ENCODE assay signal across 19 cellular contexts in the genomic region with DNA sequence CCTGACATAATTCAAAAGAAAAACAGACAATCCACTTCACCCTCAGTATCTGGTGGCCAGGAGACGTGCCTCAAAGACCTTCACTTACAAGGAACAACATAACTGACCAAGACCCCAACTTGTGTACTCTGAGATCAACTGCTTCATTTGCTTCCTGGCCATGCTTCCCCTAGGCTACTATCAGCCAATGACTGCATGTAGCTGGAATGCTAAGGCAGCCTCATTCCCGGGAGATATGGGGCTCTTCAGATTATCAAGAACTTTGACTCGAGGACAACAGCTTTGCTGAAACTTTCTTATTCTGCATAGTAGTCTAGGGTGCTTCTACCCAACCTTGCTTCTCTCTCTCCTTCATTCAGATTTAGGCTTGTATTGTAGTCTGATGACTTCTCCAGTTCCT. TPM values are rescaled to one million over a fixed set of nuclear protein-coding genes. Genes with fewer than 3 reads are reported as not detected.
DNase-seq lines count a peak whose midpoint lies in the region; ATAC-seq and TF ChIP-seq lines count a peak whose summit lies in the region.
"Had no signal": no experiment of that assay in that cellular context is flagged by ENCODE, and none has a peak within 500 bp of the region (broad histone marks: within the 10 kb centered on the region; RNA-seq: fewer than 3 reads in every experiment).

No MANE protein-coding gene starts in this region.

- no peaks in the 10 kb centered on the region for H3K27me3 ChIP-seq in aorta (ENCODE audit: control insufficient read depth in 1 of 2, insufficient read depth in 2 of 2, low read length in 1 of 2)
- H3K27me3 ChIP-seq: spleen had no signal

- H3K9me3 ChIP-seq in aorta (ENCODE audit: control insufficient read depth, low read length): no peaks in the 10 kb centered on the region

- no peaks in the 10 kb centered on the region; the same call in 1 of the 2 replicates for H3K27me3 Mint-ChIP-seq in HFFc6 (ENCODE audit: insufficient read depth)
- H3K27me3 Mint-ChIP-seq: stimulated activated memory B cell treated with anti-CD40 and anti-IgM and Interleukin-4, amounts not matched to agents 10 μg/mL and 1 μg/mL and 100 μg/mL, for 72 hours had no signal

- in situ Hi-C loops in astrocyte of the spinal cord (cut with HindIII; ENCODE audit: low sequenced_read_pairs): no loop called here

- no peaks in the 10 kb centered on the region for H3K4me1 ChIP-seq in aorta (ENCODE audit: control insufficient read depth in 1 of 2, insufficient read depth in 2 of 2, low read length in 2 of 2)
- H3K4me1 ChIP-seq: spleen had no signal

- DNase-seq in AG08395 (ENCODE audit: low spot score) (peak; percentile 35), HFFc6 (peak; percentile 43), astrocyte of the spinal cord (ENCODE audit: low read depth, low spot score) (peak; percentile 13), islet precursor cell (peak; percentile 84), aorta (no peak)
- no peak for DNase-seq in activated CD4-positive, alpha-beta T cell treated with anti-CD3 and anti-CD28 coated beads for 1 hour
- DNase-seq: activated CD4-positive, alpha-beta T cell treated with anti-CD3 and anti-CD28 coated beads, Interleukin-2, amount 10 ng/mL, durations not matched to agents 24 days and 14 days; activated naive CD8-positive, alpha-beta T cell treated with anti-CD3 and anti-CD28 coated beads, Interleukin-2, amount 10 ng/mL, durations not matched to agents 7 days and 5 days; activated T-cell treated with anti-CD3 and anti-CD28 coated beads, Interleukin-2, amount 50 U/mL, for 1 hour; Calu3; Karpas-422; NCI-H1436 treated with DMSO at 0.1 percent for 48 hours; NK-92 treated with Interleukin-12 subunit alpha and Interleukin-12 subunit beta, amount 100 ng/mL, for 24 hours; SHP77 treated with DMSO at 0.1 percent for 48 hours; spleen had no signal

- no peaks in the 10 kb centered on the region for H3K36me3 Mint-ChIP-seq in HFFc6 (ENCODE audit: low read depth)
- H3K36me3 Mint-ChIP-seq: activated naive CD8-positive, alpha-beta T cell treated with anti-CD3 and anti-CD28 coated beads, Interleukin-2, amount 10 ng/mL, durations not matched to agents 7 days and 5 days; stimulated activated memory B cell treated with anti-CD40 and anti-IgM and Interleukin-4, amounts not matched to agents 10 μg/mL and 1 μg/mL and 100 μg/mL, for 72 hours had no signal

- 26 to 27% methylated on average over 3 of the region's 3 CpGs for WGBS in aorta, 2 donors

- intact Hi-C loops in aorta (cut with DNase I): no loop called here

- no peak overlapping the region for H3K4me3 ChIP-seq in astrocyte of the spinal cord (ENCODE audit: low read depth, low read length)
- no peak overlapping the region for H3K4me3 ChIP-seq in aorta (ENCODE audit: low read length in 2 of 2)
- H3K4me3 ChIP-seq: spleen had no signal

- ATAC-seq in HG02759 (IDR thresholded peaks at IDR 0.05; ENCODE audit: unreplicated experiment): no peak
- ATAC-seq in HG02623 (IDR thresholded peaks at IDR 0.05; ENCODE audit: unreplicated experiment): no peak
- no peak for ATAC-seq in aorta (ENCODE audit: low FRiP score)
- ATAC-seq: stimulated activated memory B cell treated with anti-CD40 and anti-IgM and Interleukin-4, amounts not matched to agents 10 μg/mL and 1 μg/mL and 100 μg/mL, for 72 hours had no signal

- no peak overlapping the region for H3K27ac ChIP-seq in aorta (ENCODE audit: low read depth in 1 of 2, low read length in 2 of 2)
- H3K27ac ChIP-seq: spleen had no signal

- no peak for TF ChIP-seq CTCF in HFFc6 (IDR thresholded peaks at IDR 0.05)
- TF ChIP-seq CTCF in astrocyte of the spinal cord (IDR thresholded peaks at IDR 0.05; ENCODE audit: low read depth, low read length): no peak

- H3K4me3 Mint-ChIP-seq in HFFc6: peak overlapping the region; percentile 9; the same call in 1 of the 2 replicates
- H3K4me3 Mint-ChIP-seq: activated CD4-positive, alpha-beta T cell treated with anti-CD3 and anti-CD28 coated beads, Interleukin-2, amount 10 ng/mL, durations not matched to agents 24 days and 14 days; activated naive CD8-positive, alpha-beta T cell treated with anti-CD3 and anti-CD28 coated beads, Interleukin-2, amount 10 ng/mL, durations not matched to agents 7 days and 5 days; stimulated activated memory B cell treated with anti-CD40 and anti-IgM and Interleukin-4, amounts not matched to agents 10 μg/mL and 1 μg/mL and 100 μg/mL, for 72 hours had no signal

- peaks cover 12% of the 10 kb centered on the region for H3K4me1 Mint-ChIP-seq in HFFc6 (ENCODE audit: low read depth)
- H3K4me1 Mint-ChIP-seq: activated CD4-positive, alpha-beta T cell treated with anti-CD3 and anti-CD28 coated beads, Interleukin-2, amount 10 ng/mL, durations not matched to agents 24 days and 14 days; activated naive CD8-positive, alpha-beta T cell treated with anti-CD3 and anti-CD28 coated beads, Interleukin-2, amount 10 ng/mL, durations not matched to agents 7 days and 5 days; stimulated activated memory B cell treated with anti-CD40 and anti-IgM and Interleukin-4, amounts not matched to agents 10 μg/mL and 1 μg/mL and 100 μg/mL, for 72 hours had no signal

- no peaks in the 10 kb centered on the region for H3K9me3 Mint-ChIP-seq in HFFc6
- H3K9me3 Mint-ChIP-seq: activated CD4-positive, alpha-beta T cell treated with anti-CD3 and anti-CD28 coated beads, Interleukin-2, amount 10 ng/mL, durations not matched to agents 24 days and 14 days; activated naive CD8-positive, alpha-beta T cell treated with anti-CD3 and anti-CD28 coated beads, Interleukin-2, amount 10 ng/mL, durations not matched to agents 7 days and 5 days; stimulated activated memory B cell treated with anti-CD40 and anti-IgM and Interleukin-4, amounts not matched to agents 10 μg/mL and 1 μg/mL and 100 μg/mL, for 72 hours had no signal

- H3K36me3 ChIP-seq in aorta (ENCODE audit: control insufficient read depth in 1 of 2, insufficient read depth in 2 of 2, low read length in 1 of 2): no peaks in the 10 kb centered on the region
- H3K36me3 ChIP-seq: spleen had no signal

- H3K27ac Mint-ChIP-seq in HFFc6: peak overlapping the region; percentile 59
- H3K27ac Mint-ChIP-seq: activated CD4-positive, alpha-beta T cell treated with anti-CD3 and anti-CD28 coated beads, Interleukin-2, amount 10 ng/mL, durations not matched to agents 24 days and 14 days; activated naive CD8-positive, alpha-beta T cell treated with anti-CD3 and anti-CD28 coated beads, Interleukin-2, amount 10 ng/mL, durations not matched to agents 7 days and 5 days; progenitor cell of endocrine pancreas; stimulated activated memory B cell treated with anti-CD40 and anti-IgM and Interleukin-4, amounts not matched to agents 10 μg/mL and 1 μg/mL and 100 μg/mL, for 72 hours had no signal

RNA-seq across cellular contexts. Expression of a gene that starts 11.7 kb away (rescaled TPM):
- total RNA-seq in HFFc6 (2021; fragmentation: NEBNext Ultra II Directional; extraction: Animal tissue kit (Norgen Biotek cat#: 25700)): 10 to 100 TPM; 42.5 to 60.0 (median 52.1) TPM
- total RNA-seq in aorta: 10 to 100 TPM; 27.2 to 31.1 TPM
- 10 to 100 TPM in 1 of 2 donors, 1 to 10 TPM in 1; 7.2 to 12.6 TPM for polyA plus RNA-seq in aorta

RNA-seq across cellular contexts. Expression of a gene that starts 47.1 kb away (rescaled TPM):
- total RNA-seq in HFFc6 (2021; fragmentation: NEBNext Ultra II Directional; extraction: Animal tissue kit (Norgen Biotek cat#: 25700)): 100 to 1,000 TPM; 134 to 165 (median 137) TPM
- total RNA-seq in aorta: 10 to 100 TPM; 56.8 to 61.8 TPM
- 10 to 100 TPM; 60.0 to 65.7 TPM for polyA plus RNA-seq in aorta

Comparison
In these comparisons a context has a peak if more than half of its experiments do, and no peak if none do; other contexts are left out.
1. DNase-seq: peak in AG08395 (single experiment), HFFc6 (single experiment), astrocyte of the spinal cord (single experiment) and islet precursor cell (single experiment); none in activated CD4-positive, alpha-beta T cell treated with anti-CD3 and anti-CD28 coated beads for 1 hour (single experiment) and aorta (0 of 2).